ENCODE assay signal across 9 cellular contexts in genomic region chr6:30572078-30572605, GRCh38. TPM values are rescaled to one million over a fixed set of nuclear protein-coding genes. Genes with fewer than 3 reads are reported as not detected.
DNase-seq lines count a peak whose midpoint lies in the region; ATAC-seq and TF ChIP-seq lines count a peak whose summit lies in the region.
"Had no signal": no experiment of that assay in that cellular context is flagged by ENCODE, and none has a peak within 500 bp of the region (broad histone marks: within the 10 kb centered on the region; RNA-seq: fewer than 3 reads in every experiment).

No MANE protein-coding gene starts in this region.

- peak overlapping the region; percentile 99 for H3K9ac ChIP-seq in HUES6 (ENCODE audit: low read length)

- ATAC-seq in HG03442 (IDR thresholded peaks at IDR 0.05; ENCODE audit: unreplicated experiment) (no peak), GM18519 (IDR thresholded peaks at IDR 0.05; ENCODE audit: low FRiP score, unreplicated experiment) (no peak), HG03457 (IDR thresholded peaks at IDR 0.05; ENCODE audit: unreplicated experiment) (no peak)

- H3K27ac ChIP-seq in 22Rv1 (peak overlapping the region; percentile 73), HUES6 (ENCODE audit: low read depth, low read length) (no peak overlapping the region; the same call in 1 of the 2 replicates)

- no peak for DNase-seq in cardiac fibroblast (ENCODE audit: low read depth in 2 of 2)
- DNase-seq in NCI-H510A treated with DMSO at 0.1 percent for 48 hours (lab: John Stamatoyannopoulos, UW), result no peak
- DNase-seq: cortex of kidney had no signal

- H3K4me3 ChIP-seq in HUES6 (ENCODE audit: low read depth, low read length), result peak overlapping the region; percentile 96
- H3K4me3 ChIP-seq in cardiac fibroblast (replicated peaks in 1 of 2; ENCODE audit: low read depth in 2 of 2, low read length in 2 of 2), result peak overlapping the region; percentile 77 to 90
- peak overlapping the region; percentile 85 for H3K4me3 ChIP-seq in mononuclear cell (ENCODE audit: low read length)

- H3K27me3 ChIP-seq in HUES6 (ENCODE audit: control insufficient read depth, insufficient read depth, low read length) (no peaks in the 10 kb centered on the region; the same call in 1 of the 2 replicates), mononuclear cell (ENCODE audit: insufficient read depth, low read length) (no peaks in the 10 kb centered on the region)

- TF ChIP-seq CTCF in 22Rv1 (IDR thresholded peaks at IDR 0.05) (no peak), cardiac fibroblast (IDR thresholded peaks at IDR 0.05; ENCODE audit: low read depth, low read length) (no peak)

- peaks cover 33% of the 10 kb centered on the region for H3K36me3 ChIP-seq in HUES6 (ENCODE audit: control insufficient read depth, insufficient read depth, low read length)

- H3K4me1 ChIP-seq in HUES6 (ENCODE audit: control insufficient read depth, insufficient read depth, low read length) (peaks cover 15% of the 10 kb centered on the region), mononuclear cell (ENCODE audit: insufficient read depth, low read length) (peaks cover 36% of the 10 kb centered on the region)

- H3K9me3 ChIP-seq in HUES6 (ENCODE audit: control insufficient read depth, insufficient read depth, low read depth, low read length), result no peaks in the 10 kb centered on the region
- no peaks in the 10 kb centered on the region for H3K9me3 ChIP-seq in mononuclear cell (ENCODE audit: low read depth, low read length)

RNA-seq across cellular contexts. Expression of gene ABCF1, which starts 0.9 kb away (rescaled TPM):
- total RNA-seq in mononuclear cell, result 30.5 TPM

RNA-seq across cellular contexts. Expression of gene PRR3, which starts 15.0 kb away (rescaled TPM):
- 6.8 TPM for total RNA-seq in mononuclear cell

RNA-seq across cellular contexts. Expression of gene GNL1, which starts 15.9 kb away (rescaled TPM):
- 40.8 TPM for total RNA-seq in mononuclear cell

RNA-seq across cellular contexts. Expression of gene PPP1R10, which starts 44.9 kb away (rescaled TPM):
- 166 TPM for total RNA-seq in mononuclear cell

RNA-seq across cellular contexts. Expression of gene MRPS18B, which starts 45.5 kb away (rescaled TPM):
- total RNA-seq in mononuclear cell, result 31.3 TPM
